Comparison of ENCODE assay signal across 16 cellular contexts in genomic region chr3:114445233-114445632, GRCh38.
DNase-seq lines count a peak whose midpoint lies in the region; ATAC-seq and TF ChIP-seq lines count a peak whose summit lies in the region.
"Had no signal": no experiment of that assay in that cellular context is flagged by ENCODE, and none has a peak within 500 bp of the region (broad histone marks: within the 10 kb centered on the region; RNA-seq: fewer than 3 reads in every experiment).

No MANE protein-coding gene starts in this region.

- H3K79me1 ChIP-seq in mesendoderm (ENCODE audit: low read length), result no peaks in the 10 kb centered on the region

- H3K4me1 ChIP-seq in breast epithelium (peaks cover 0 to 18% of the 10 kb centered on the region in 2 donors), mammary epithelial cell (ENCODE audit: insufficient read depth, low read length) (peaks cover 34% of the 10 kb centered on the region), mesendoderm (ENCODE audit: control insufficient read depth, low read depth, low read length) (no peaks in the 10 kb centered on the region)

- H2BK15ac ChIP-seq in mesendoderm (replicated peaks; ENCODE audit: low read depth), result no peak overlapping the region

- WGBS in mammary epithelial cell (ENCODE audit: low coverage, missing lambda C conversion rate), result 78% methylated on average over 2 of the region's 2 CpGs
- WGBS in mesendoderm (ENCODE audit: extremely low coverage, insufficient coverage, low lambda C conversion rate), result no CpG with 5 or more reads among the region's 2 CpGs

- H3K4me2 ChIP-seq in mammary epithelial cell (ENCODE audit: insufficient read depth, low read depth, low read length) (no peak overlapping the region), mesendoderm (ENCODE audit: low read length) (no peak overlapping the region)

- CTCF ChIA-PET in mammary epithelial cell (lab: Charles Lee; ENCODE audit: low non-redundant PET), result no interaction called here

- H3K18ac ChIP-seq in mesendoderm (ENCODE audit: low read length), result no peak overlapping the region

- H3K9ac ChIP-seq in mammary epithelial cell (ENCODE audit: insufficient read depth, low read length), result no peak overlapping the region
- no peak overlapping the region for H3K9ac ChIP-seq in mesendoderm (ENCODE audit: low read length)

- DNase-seq in breast epithelium (ENCODE audit: low spot score in 2 of 2), result no peak
- no peak for DNase-seq in mammary epithelial cell
- peak; percentile 20 for DNase-seq in amniotic epithelial cell (ENCODE audit: low read depth)
- DNase-seq in fibroblast of the aortic adventitia (ENCODE audit: low read depth), result peak; percentile 29
- DNase-seq in mesendoderm, result no peak
- no peak for DNase-seq in germinal center (ENCODE audit: low spot score)
- DNase-seq in chondrocyte (ENCODE audit: low spot score), result no peak
- DNase-seq: 8988T, C1 segment of cervical spinal cord, GOT3, Kasumi-1, MV-4-11, NCI-H1436 treated with DMSO at 0.1 percent for 48 hours, NCI-H2107, NCI-H446 had no signal

- TF ChIP-seq POLR2A in breast epithelium (IDR thresholded peaks at IDR 0.05), result no peak

- in situ Hi-C loops in mammary epithelial cell (cut with MboI; ENCODE audit: low sequenced_read_pairs in 2 of 2), result no loop called here

- H4K20me1 ChIP-seq in mammary epithelial cell (ENCODE audit: insufficient read depth, low read length), result no peaks in the 10 kb centered on the region

- no peak for ATAC-seq in HG02938 (IDR thresholded peaks at IDR 0.05; ENCODE audit: unreplicated experiment)

- no peak overlapping the region for H3K4me3 ChIP-seq in breast epithelium
- no peak overlapping the region for H3K4me3 ChIP-seq in mammary epithelial cell (replicated peaks in 1 of 3; ENCODE audit: insufficient read depth in 1 of 3, low read depth in 2 of 3, low read length in 3 of 3)
- no peak overlapping the region for H3K4me3 ChIP-seq in fibroblast of the aortic adventitia (ENCODE audit: low read depth, low read length)
- H3K4me3 ChIP-seq in mesendoderm (ENCODE audit: low read length), result no peak overlapping the region

- H3K36me3 ChIP-seq in breast epithelium, result no peaks in the 10 kb centered on the region
- no peaks in the 10 kb centered on the region for H3K36me3 ChIP-seq in mammary epithelial cell (ENCODE audit: insufficient read depth, low read length)
- H3K36me3 ChIP-seq in mesendoderm (ENCODE audit: control insufficient read depth, insufficient read depth, low read length), result no peaks in the 10 kb centered on the region

- H2BK5ac ChIP-seq in mesendoderm (ENCODE audit: low read length), result no peak overlapping the region

- no peak overlapping the region for H2BK120ac ChIP-seq in mesendoderm (ENCODE audit: low read depth, low read length)

- H4K8ac ChIP-seq in mesendoderm (ENCODE audit: low read depth, low read length), result no peak overlapping the region

- H3K56ac ChIP-seq in mesendoderm (ENCODE audit: low read length), result no peak overlapping the region

- no peak overlapping the region for H3K4me3 Mint-ChIP-seq in chondrocyte (ENCODE audit: unreplicated experiment)

- H3K9me3 ChIP-seq in breast epithelium, result no peaks in the 10 kb centered on the region
- H3K9me3 ChIP-seq in mammary epithelial cell (replicated peaks; ENCODE audit: insufficient read depth, low read length), result no peaks in the 10 kb centered on the region

- dilution Hi-C loops in mammary epithelial cell (cut with HindIII; ENCODE audit: low sequenced_read_pairs), result no loop called here

- H3K23ac ChIP-seq in mesendoderm (ENCODE audit: low read length), result no peak overlapping the region

- H3K4ac ChIP-seq in mesendoderm (ENCODE audit: low read depth, low read length), result no peak overlapping the region

- H2AFZ ChIP-seq in mammary epithelial cell (ENCODE audit: low read depth, low read length), result no peak overlapping the region

- no TSS peak for BruUV-seq in mammary epithelial cell (replicated peaks; lab: Mats Ljungman, UMichigan)

- H3K79me2 ChIP-seq in mammary epithelial cell (ENCODE audit: insufficient read depth, low read length) (peaks cover 23% of the 10 kb centered on the region), mesendoderm (ENCODE audit: control insufficient read depth, insufficient read depth, low read length) (no peaks in the 10 kb centered on the region)

- H3K9me3 Mint-ChIP-seq in chondrocyte (ENCODE audit: low read depth), result no peaks in the 10 kb centered on the region

- H4K5ac ChIP-seq in mesendoderm (ENCODE audit: low read length), result no peak overlapping the region

- peaks cover 34% of the 10 kb centered on the region for H3K4me1 Mint-ChIP-seq in chondrocyte (ENCODE audit: low read depth)

- H3K27me3 Mint-ChIP-seq in chondrocyte (ENCODE audit: low read depth), result no peaks in the 10 kb centered on the region

- H2AK5ac ChIP-seq in mesendoderm (ENCODE audit: low read length), result no peak overlapping the region

- H3K36me3 Mint-ChIP-seq in chondrocyte (ENCODE audit: low read depth), result no peaks in the 10 kb centered on the region

- H3K27ac ChIP-seq in breast epithelium (peak overlapping the region; percentile 35 to 85), mammary epithelial cell (ENCODE audit: insufficient read depth, low read depth, low read length) (no peak overlapping the region), mesendoderm (ENCODE audit: low read depth, low read length) (no peak overlapping the region)

- H3K27me3 ChIP-seq in breast epithelium (no peaks in the 10 kb centered on the region), mammary epithelial cell (ENCODE audit: insufficient read depth, low read length) (no peaks in the 10 kb centered on the region), mesendoderm (ENCODE audit: insufficient read depth, low read length, poor library complexity) (no peaks in the 10 kb centered on the region)

- H3K27ac Mint-ChIP-seq in chondrocyte (ENCODE audit: unreplicated experiment), result no peak overlapping the region

- intact Hi-C loops in breast epithelium (cut with DNase I; ENCODE audit: low total_unique reads) (loop anchor here (2.0 kb wide), 1 partner anchor 60 kb away; no protein-coding TSS in a partner anchor), mammary epithelial cell (cut with micrococcal nuclease) (loop anchor here (5.0 to 10.0 kb wide), 3 partner anchors 83 to 290 kb away; no protein-coding TSS in a partner anchor)

- no peak for TF ChIP-seq CTCF in breast epithelium (IDR thresholded peaks at IDR 0.05)
- TF ChIP-seq CTCF in mammary epithelial cell (conservative IDR thresholded peaks at IDR 0.05 in 1 of 2, IDR thresholded peaks at IDR 0.05 in 1 of 2; ENCODE audit: extremely low read depth in 1 of 2, insufficient read depth in 1 of 2, low read depth in 1 of 2, low read length in 2 of 2), result no peak
- TF ChIP-seq CTCF in fibroblast of the aortic adventitia (IDR thresholded peaks at IDR 0.05; ENCODE audit: insufficient read depth, low read length), result no peak
- TF ChIP-seq CTCF in chondrocyte (IDR thresholded peaks at IDR 0.05), result no peak

Comparison
In these comparisons a context has a peak if more than half of its experiments do, and no peak if none do; other contexts are left out.
1. H3K27ac ChIP-seq: peak in breast epithelium (2 of 2); none in mammary epithelial cell (single experiment) and mesendoderm (single experiment).
2. DNase-seq: peak in amniotic epithelial cell (single experiment) and fibroblast of the aortic adventitia (single experiment); none in breast epithelium (0 of 2), mammary epithelial cell (single experiment), mesendoderm (single experiment), germinal center (single experiment) and chondrocyte (single experiment).